In genomic region chr4:79340568-79340967, GRCh38 we compare ENCODE assay signal across 37 cellular contexts. TPM values are rescaled to one million over a fixed set of nuclear protein-coding genes. Genes with fewer than 3 reads are reported as not detected.
"Had no signal": no experiment of that assay in that cellular context is flagged by ENCODE, and none has a peak within 500 bp of the region (broad histone marks: within the 10 kb centered on the region; RNA-seq: fewer than 3 reads in every experiment).

No MANE protein-coding gene starts in this region.

- H3K4me3 ChIP-seq: MG63 had no signal

- DNase-seq: Karpas-422, Kasumi-1, MG63, MM.1S, MV-4-11, NCI-H1048, NCI-H1092, NCI-H1092 treated with DMSO at 0.1 percent for 48 hours, NCI-H1105, NCI-H1105 treated with DMSO at 0.1 percent for 48 hours, NCI-H1417, NCI-H1417 treated with DMSO at 0.1 percent for 48 hours, NCI-H1436, NCI-H1436 treated with DMSO at 0.1 percent for 48 hours, NCI-H146, NCI-H1694, NCI-H1694 treated with DMSO at 0.1 percent for 48 hours, NCI-H187, NCI-H187 treated with DMSO at 0.1 percent for 48 hours, NCI-H1930, NCI-H2029, NCI-H2029 treated with DMSO at 0.1 percent for 48 hours, NCI-H2081, NCI-H2081 treated with DMSO at 0.1 percent for 48 hours, NCI-H2107, NCI-H2171, NCI-H2171 treated with DMSO at 0.1 percent for 48 hours, NCI-H2227 treated with DMSO at 0.1 percent for 48 hours, NCI-H226, NCI-H345, NCI-H446, NCI-H446 treated with DMSO at 0.1 percent for 48 hours, NCI-H510A, NCI-H510A treated with DMSO at 0.1 percent for 48 hours had no signal

- H3K27me3 ChIP-seq: MG63 had no signal

- H3K9me3 ChIP-seq: MG63 had no signal

- H3K36me3 ChIP-seq: MG63 had no signal

RNA-seq across cellular contexts. Expression of gene NAA11, which starts 14.7 kb away (rescaled TPM):
- total RNA-seq: LHCN-M2, MCF 10A, NCI-H460 had no signal
